In genomic region chr1:63774617-63775417, GRCh38 we compare ENCODE assay signal across 8 cellular contexts. TPM values are rescaled to one million over a fixed set of nuclear protein-coding genes. Genes with fewer than 3 reads are reported as not detected.
DNase-seq lines count a peak whose midpoint lies in the region; ATAC-seq and TF ChIP-seq lines count a peak whose summit lies in the region.

No MANE protein-coding gene starts in this region.

- H3K27ac Mint-ChIP-seq in activated T-helper 17 cell treated with anti-CD3 and anti-CD28 coated beads, Interleukin-2, amount 50 U/mL, for 72 hours = no peak overlapping the region

- DNase-seq in NCI-H146 (lab: John Stamatoyannopoulos, UW) = peak; percentile 22
- no peak for DNase-seq in NCI-H146 treated with DMSO at 0.1 percent for 48 hours (lab: John Stamatoyannopoulos, UW; ENCODE audit: unreplicated experiment)
- DNase-seq in cardiac muscle cell (ENCODE audit: low read depth in 1 of 2, low spot score in 1 of 2) = peak; percentile 51 to 68
- DNase-seq in osteoblast (ENCODE audit: insufficient read length, low spot score, missing footprints) = peak; percentile 88
- DNase-seq in GF-D8 (lab: John Stamatoyannopoulos, UW) = no peak

- H2AFZ ChIP-seq in osteoblast (ENCODE audit: low read length) = peak overlapping the region; percentile 49

- peaks cover 6% of the 10 kb centered on the region for H3K36me3 Mint-ChIP-seq in activated T-helper 17 cell treated with anti-CD3 and anti-CD28 coated beads, Interleukin-2, amount 50 U/mL, for 72 hours (ENCODE audit: low read depth)

- ATAC-seq in HG03432 (IDR thresholded peaks at IDR 0.05; ENCODE audit: unreplicated experiment) (peak; percentile 30), GM19455 (IDR thresholded peaks at IDR 0.05; ENCODE audit: unreplicated experiment) (no peak)
- peak; percentile 13 for ATAC-seq in activated T-helper 17 cell treated with anti-CD3 and anti-CD28 coated beads, Interleukin-2, amount 50 U/mL, for 72 hours (replicated peaks)

- H3K9me3 Mint-ChIP-seq in activated T-helper 17 cell treated with anti-CD3 and anti-CD28 coated beads, Interleukin-2, amount 50 U/mL, for 72 hours = no peaks in the 10 kb centered on the region

- H3K4me1 ChIP-seq in cardiac muscle cell (ENCODE audit: low read depth) = peaks cover 35% of the 10 kb centered on the region
- peaks cover 21% of the 10 kb centered on the region for H3K4me1 ChIP-seq in osteoblast (ENCODE audit: insufficient read depth, low read length)

- peaks cover 33% of the 10 kb centered on the region for H4K20me1 ChIP-seq in osteoblast (ENCODE audit: insufficient read depth, low read length)

- peak overlapping the region; percentile 99 for H3K4me3 ChIP-seq in cardiac muscle cell
- peak overlapping the region; percentile 88 for H3K4me3 ChIP-seq in osteoblast (ENCODE audit: insufficient read depth, low read length)

- H3K36me3 ChIP-seq in cardiac muscle cell = no peaks in the 10 kb centered on the region
- no peaks in the 10 kb centered on the region for H3K36me3 ChIP-seq in osteoblast (ENCODE audit: insufficient read depth, low read length)

- H3K27me3 ChIP-seq in cardiac muscle cell (no peaks in the 10 kb centered on the region), osteoblast (ENCODE audit: insufficient read depth, low read length) (no peaks in the 10 kb centered on the region)

- no peak for TF ChIP-seq CTCF in cardiac muscle cell (IDR thresholded peaks at IDR 0.05; ENCODE audit: low read depth, low read length)
- TF ChIP-seq CTCF in osteoblast (IDR thresholded peaks at IDR 0.05; ENCODE audit: extremely low read depth, low read depth, low read length) = no peak

- peaks cover 51% of the 10 kb centered on the region for H3K79me2 ChIP-seq in osteoblast (ENCODE audit: insufficient read depth, low read length)

- H3K4me3 Mint-ChIP-seq in activated T-helper 17 cell treated with anti-CD3 and anti-CD28 coated beads, Interleukin-2, amount 50 U/mL, for 72 hours = peak overlapping the region; percentile 56

- peaks cover 69% of the 10 kb centered on the region for H3K27me3 Mint-ChIP-seq in activated T-helper 17 cell treated with anti-CD3 and anti-CD28 coated beads, Interleukin-2, amount 50 U/mL, for 72 hours

- peak overlapping the region; percentile 93 for H3K27ac ChIP-seq in cardiac muscle cell
- peak overlapping the region; percentile 72 for H3K27ac ChIP-seq in osteoblast (ENCODE audit: low read depth, low read length)

- H3K4me1 Mint-ChIP-seq in activated T-helper 17 cell treated with anti-CD3 and anti-CD28 coated beads, Interleukin-2, amount 50 U/mL, for 72 hours = peaks cover 6% of the 10 kb centered on the region

- H3K9me3 ChIP-seq in cardiac muscle cell (ENCODE audit: low read depth) (no peaks in the 10 kb centered on the region), osteoblast (ENCODE audit: low read depth, low read length) (no peaks in the 10 kb centered on the region)

- peak overlapping the region; percentile 80 for H3K4me2 ChIP-seq in osteoblast (ENCODE audit: insufficient read depth, low read length)

RNA-seq across cellular contexts. Expression of gene ROR1, which starts 1.0 kb away (rescaled TPM):
- total RNA-seq in activated T-helper 17 cell treated with anti-CD3 and anti-CD28 coated beads, Interleukin-2, amount 50 U/mL, for 72 hours = under 1 TPM in 1 of 2 donors, not detected in 1; 0.09 TPM
- 28.0 and 47.8 TPM in 2 replicates for total RNA-seq in cardiac muscle cell
- polyA plus RNA-seq in cardiac muscle cell = 27.6 and 28.0 TPM in 2 replicates
- total RNA-seq in osteoblast = 46.9 and 52.5 TPM in 2 replicates

Comparison
In these comparisons a context has a peak if more than half of its experiments do, and no peak if none do; other contexts are left out.
1. DNase-seq: peak in NCI-H146 (single experiment), cardiac muscle cell (2 of 2) and osteoblast (single experiment); none in NCI-H146 treated with DMSO at 0.1 percent for 48 hours (single experiment) and GF-D8 (single experiment).
2. RNA of gene ROR1, which starts 1.0 kb away (total RNA-seq): 46.9 to 52.5 TPM in osteoblast and 28.0 to 47.8 TPM in cardiac muscle cell; 0.09 TPM in activated T-helper 17 cell treated with anti-CD3 and anti-CD28 coated beads, Interleukin-2, amount 50 U/mL, for 72 hours; every median in the first group is over 10 times any median in the second.